Comparison of ENCODE assay signal across 24 cellular contexts in genomic region chr20:59936409-59936808, GRCh38. TPM values are rescaled to one million over a fixed set of nuclear protein-coding genes. Genes with fewer than 3 reads are reported as not detected.
DNase-seq lines count a peak whose midpoint lies in the region; ATAC-seq and TF ChIP-seq lines count a peak whose summit lies in the region.
"Had no signal": no experiment of that assay in that cellular context is flagged by ENCODE, and none has a peak within 500 bp of the region (broad histone marks: within the 10 kb centered on the region; RNA-seq: fewer than 3 reads in every experiment).

No MANE protein-coding gene starts in this region.

- no peak for TF ChIP-seq CTCF in CD4-positive, alpha-beta T cell (IDR thresholded peaks at IDR 0.05)
- TF ChIP-seq CTCF in VCaP (conservative IDR thresholded peaks at IDR 0.05) = no peak
- no peak for TF ChIP-seq CTCF in neutrophil (IDR thresholded peaks at IDR 0.05)
- TF ChIP-seq CTCF in tibial artery (IDR thresholded peaks at IDR 0.05) = no peak
- no peak for TF ChIP-seq CTCF in gastroesophageal sphincter (IDR thresholded peaks at IDR 0.05)

- peak overlapping the region; percentile 1 for H3K4me3 Mint-ChIP-seq in CD4-positive, alpha-beta T cell
- H3K4me3 Mint-ChIP-seq in activated T-helper 17 cell treated with anti-CD3 and anti-CD28 coated beads, Interleukin-2, amount 50 U/mL, for 72 hours = no peak overlapping the region
- H3K4me3 Mint-ChIP-seq: H9 had no signal

- H3K27me3 Mint-ChIP-seq in CD4-positive, alpha-beta T cell = no peaks in the 10 kb centered on the region
- H3K27me3 Mint-ChIP-seq in activated T-helper 17 cell treated with anti-CD3 and anti-CD28 coated beads, Interleukin-2, amount 50 U/mL, for 72 hours = no peaks in the 10 kb centered on the region
- H3K27me3 Mint-ChIP-seq: CD4-positive, alpha-beta memory T cell had no signal

- no peak overlapping the region for H3K27ac ChIP-seq in CD4-positive, alpha-beta T cell (ENCODE audit: low read depth, low read length)
- no peak overlapping the region for H3K27ac ChIP-seq in GM23248
- H3K27ac ChIP-seq in VCaP = peak overlapping the region; percentile 98; the same call in 1 of the 2 replicates
- H3K27ac ChIP-seq in neutrophil = peak overlapping the region; percentile 98
- H3K27ac ChIP-seq in tibial artery = no peak overlapping the region
- H3K27ac ChIP-seq in gastroesophageal sphincter = no peak overlapping the region
- H3K27ac ChIP-seq: BLaER1, HL-60, RWPE1 had no signal

- no peaks in the 10 kb centered on the region for H3K27me3 ChIP-seq in CD4-positive, alpha-beta T cell (ENCODE audit: control insufficient read depth, insufficient read depth, low read length)
- H3K27me3 ChIP-seq in GM23248 (replicated peaks; ENCODE audit: insufficient read depth) (no peaks in the 10 kb centered on the region), neutrophil (no peaks in the 10 kb centered on the region), tibial artery (no peaks in the 10 kb centered on the region), gastroesophageal sphincter (no peaks in the 10 kb centered on the region)

- no peak overlapping the region for H3K9ac ChIP-seq in GM23248
- H3K9ac ChIP-seq: BLaER1 had no signal

- no peaks in the 10 kb centered on the region for H3K9me2 ChIP-seq in GM23248 (ENCODE audit: insufficient read depth)

- no peak for DNase-seq in CD4-positive, alpha-beta T cell
- DNase-seq in GM23248 (no peak), tibial artery (no peak), NCI-H2227 (lab: John Stamatoyannopoulos, UW; ENCODE audit: unreplicated experiment) (no peak)
- DNase-seq: ACHN; CD4-positive, alpha-beta memory T cell; DND-41; H9; KG1; NCI-H1092 treated with DMSO at 0.1 percent for 48 hours; NCI-H1436 treated with DMSO at 0.1 percent for 48 hours; NCI-H1930; NCI-H226; NCI-H510A treated with DMSO at 0.1 percent for 48 hours; NCI-H748 treated with DMSO at 0.1 percent for 48 hours; NK-92 treated with Interleukin-12 subunit alpha and Interleukin-12 subunit beta, amount 100 ng/mL, for 24 hours had no signal

- peaks cover 23% of the 10 kb centered on the region for H3K79me2 ChIP-seq in GM23248 (ENCODE audit: insufficient read depth)

- peaks cover 56% of the 10 kb centered on the region for H3K4me1 Mint-ChIP-seq in CD4-positive, alpha-beta T cell (ENCODE audit: low read depth)
- H3K4me1 Mint-ChIP-seq in activated T-helper 17 cell treated with anti-CD3 and anti-CD28 coated beads, Interleukin-2, amount 50 U/mL, for 72 hours = peaks cover 16% of the 10 kb centered on the region

- H3K4me2 ChIP-seq in GM23248 (ENCODE audit: unreplicated experiment) = peak overlapping the region; percentile 82

- CTCF ChIA-PET in CD4-positive, alpha-beta T cell (lab: Charles Lee) = interaction anchor here (1.6 kb wide), 1 partner anchor 10 kb away, joined by 4 read pairs; no protein-coding TSS in a partner anchor

- no peaks in the 10 kb centered on the region for H3K9me3 Mint-ChIP-seq in CD4-positive, alpha-beta T cell
- no peaks in the 10 kb centered on the region for H3K9me3 Mint-ChIP-seq in activated T-helper 17 cell treated with anti-CD3 and anti-CD28 coated beads, Interleukin-2, amount 50 U/mL, for 72 hours
- H3K9me3 Mint-ChIP-seq: CD4-positive, alpha-beta memory T cell had no signal

- TF ChIP-seq POLR2A in gastroesophageal sphincter (IDR thresholded peaks at IDR 0.05) = no peak

- H3K4me3 ChIP-seq in GM23248 (no peak overlapping the region), neutrophil (ENCODE audit: low read depth in 1 of 2, low read length in 1 of 2) (peak overlapping the region in 1 of 2 experiments; percentile 93), tibial artery (no peak overlapping the region), gastroesophageal sphincter (no peak overlapping the region)
- H3K4me3 ChIP-seq: BLaER1, GM12878 had no signal

- H3K36me3 Mint-ChIP-seq in CD4-positive, alpha-beta T cell (ENCODE audit: low read depth) = peaks cover 17% of the 10 kb centered on the region
- peaks cover 5% of the 10 kb centered on the region for H3K36me3 Mint-ChIP-seq in activated T-helper 17 cell treated with anti-CD3 and anti-CD28 coated beads, Interleukin-2, amount 50 U/mL, for 72 hours (ENCODE audit: low read depth)

- no peaks in the 10 kb centered on the region for H3K36me3 ChIP-seq in GM23248 (ENCODE audit: low read depth)
- peaks cover 3% of the 10 kb centered on the region for H3K36me3 ChIP-seq in neutrophil
- H3K36me3 ChIP-seq in tibial artery = no peaks in the 10 kb centered on the region
- no peaks in the 10 kb centered on the region for H3K36me3 ChIP-seq in gastroesophageal sphincter

- in situ Hi-C loops in GM23248 (cut with MboI) = no loop called here

- no peak overlapping the region for H3K27ac Mint-ChIP-seq in CD4-positive, alpha-beta T cell
- H3K27ac Mint-ChIP-seq in activated T-helper 17 cell treated with anti-CD3 and anti-CD28 coated beads, Interleukin-2, amount 50 U/mL, for 72 hours = no peak overlapping the region
- H3K27ac Mint-ChIP-seq: H9 had no signal

- peaks cover 30% of the 10 kb centered on the region for H3K4me1 ChIP-seq in GM23248 (ENCODE audit: insufficient read depth)
- H3K4me1 ChIP-seq in neutrophil (ENCODE audit: control insufficient read depth in 1 of 2, insufficient read depth in 1 of 2, low read depth in 1 of 2, low read length in 1 of 2) = peaks cover 59 to 78% of the 10 kb centered on the region in 2 experiments
- peaks cover 3 to 42% (median 38%) of the 10 kb centered on the region in 4 donors for H3K4me1 ChIP-seq in tibial artery
- H3K4me1 ChIP-seq in gastroesophageal sphincter = peaks cover 0 to 61% (median 29%) of the 10 kb centered on the region in 3 donors

- intact Hi-C loops in CD4-positive, alpha-beta T cell (cut with DNase I, micrococcal nuclease) = no loop called here
- intact Hi-C loops in tibial artery (cut with DNase I; ENCODE audit: low total_unique reads) = no loop called here

- peaks cover 18% of the 10 kb centered on the region for H3F3A ChIP-seq in GM23248 (ENCODE audit: insufficient read depth)

- no peak for ATAC-seq in CD4-positive, alpha-beta T cell (ENCODE audit: poor library complexity)
- ATAC-seq in activated T-helper 17 cell treated with anti-CD3 and anti-CD28 coated beads, Interleukin-2, amount 50 U/mL, for 72 hours (replicated peaks) = no peak
- ATAC-seq in gastroesophageal sphincter = no peak
- ATAC-seq: GM12878 had no signal

- H3K9me3 ChIP-seq in CD4-positive, alpha-beta T cell (ENCODE audit: control insufficient read depth, low read length) = no peaks in the 10 kb centered on the region
- H3K9me3 ChIP-seq in GM23248 (ENCODE audit: low read depth) = no peaks in the 10 kb centered on the region
- no peaks in the 10 kb centered on the region for H3K9me3 ChIP-seq in neutrophil
- H3K9me3 ChIP-seq in tibial artery = no peaks in the 10 kb centered on the region
- no peaks in the 10 kb centered on the region for H3K9me3 ChIP-seq in gastroesophageal sphincter

- TF ChIP-seq EP300 in gastroesophageal sphincter (IDR thresholded peaks at IDR 0.05) = no peak

- WGBS in GM23248 (ENCODE audit: low coverage in 1 of 2, low lambda C conversion rate in 2 of 2, missing lambda C conversion rate in 2 of 2), 2 experiments = 76 to 83% methylated on average over 4 of the region's 4 CpGs
- 68 to 70% methylated on average over 4 of the region's 4 CpGs for WGBS in gastroesophageal sphincter (ENCODE audit: low coverage in 1 of 2), 2 donors

- POLR2A ChIA-PET in CD4-positive, alpha-beta T cell (lab: Charles Lee) = no interaction called here

- H4K20me1 ChIP-seq in GM23248 (ENCODE audit: insufficient read depth) = no peaks in the 10 kb centered on the region; the same call in 1 of the 2 replicates

- no peak overlapping the region for H2AFZ ChIP-seq in GM23248

RNA-seq across cellular contexts. Expression of gene SYCP2, which starts 3.0 kb away (rescaled TPM):
- total RNA-seq in CD4-positive, alpha-beta T cell = 1 to 10 TPM; 4.4 to 4.6 TPM
- 0.22 and 0.38 TPM in 2 replicates for total RNA-seq in GM23248 (2014; rRNA removed; shearing (Covaris generic))
- 0.24 and 0.39 TPM in 2 replicates for polyA plus RNA-seq in GM23248 (2016; fragmentation: Nextera tagmentation; extraction: Ambion mirVana)
- total RNA-seq in activated T-helper 17 cell treated with anti-CD3 and anti-CD28 coated beads, Interleukin-2, amount 50 U/mL, for 72 hours = 1 to 10 TPM; 2.5 to 6.7 TPM
- 1 to 10 TPM in 3 of 4 donors, under 1 TPM in 1; 0.89 to 4.7 (median 2.0) TPM for total RNA-seq in gastroesophageal sphincter

RNA-seq across cellular contexts. Expression of gene PPP1R3D, which starts 3.7 kb away (rescaled TPM):
- total RNA-seq in CD4-positive, alpha-beta T cell = 1 to 10 TPM; 5.1 to 5.4 TPM
- total RNA-seq in GM23248 (2014; rRNA removed; shearing (Covaris generic)) = 6.7 and 8.2 TPM in 2 replicates
- 2.6 and 3.0 TPM in 2 replicates for polyA plus RNA-seq in GM23248 (2016; fragmentation: Nextera tagmentation; extraction: Ambion mirVana)
- total RNA-seq in activated T-helper 17 cell treated with anti-CD3 and anti-CD28 coated beads, Interleukin-2, amount 50 U/mL, for 72 hours = 1 to 10 TPM; 5.3 to 5.9 TPM
- total RNA-seq in gastroesophageal sphincter = 10 to 100 TPM in 2 of 4 donors, 1 to 10 TPM in 2; 6.8 to 18.9 (median 10.3) TPM

RNA-seq across cellular contexts. Expression of gene FAM217B, which starts 3.8 kb away (rescaled TPM):
- 10 to 100 TPM; 23.1 to 23.7 TPM for total RNA-seq in CD4-positive, alpha-beta T cell
- total RNA-seq in GM23248 (2014; rRNA removed; shearing (Covaris generic)) = 2.2 and 2.9 TPM in 2 replicates
- 8.6 and 9.5 TPM in 2 replicates for polyA plus RNA-seq in GM23248 (2016; fragmentation: Nextera tagmentation; extraction: Ambion mirVana)
- total RNA-seq in activated T-helper 17 cell treated with anti-CD3 and anti-CD28 coated beads, Interleukin-2, amount 50 U/mL, for 72 hours = 10 to 100 TPM; 16.6 to 20.9 TPM
- 10 to 100 TPM in 3 of 4 donors, 1 to 10 TPM in 1; 8.1 to 22.6 (median 13.4) TPM for total RNA-seq in gastroesophageal sphincter

RNA-seq across cellular contexts. Expression of gene CDH26, which starts 21.8 kb away (rescaled TPM):
- 1 to 10 TPM in 1 of 2 experiments, under 1 TPM in 1; 0.75 to 1.1 TPM for total RNA-seq in CD4-positive, alpha-beta T cell
- total RNA-seq in GM23248 (2014; rRNA removed; shearing (Covaris generic)) = not detected in 2 replicates
- not detected in 2 replicates for polyA plus RNA-seq in GM23248 (2016; fragmentation: Nextera tagmentation; extraction: Ambion mirVana)
- total RNA-seq in activated T-helper 17 cell treated with anti-CD3 and anti-CD28 coated beads, Interleukin-2, amount 50 U/mL, for 72 hours = 1 to 10 TPM in 1 of 2 donors, under 1 TPM in 1; 0.56 to 2.6 TPM
- 1 to 10 TPM in 1 of 4 donors, under 1 TPM in 3; 0.39 to 1.1 (median 0.78) TPM for total RNA-seq in gastroesophageal sphincter

Comparison
In these comparisons a context has a peak if more than half of its experiments do, and no peak if none do; other contexts are left out.
1. H3K27ac ChIP-seq: peak in VCaP (single experiment) and neutrophil (single experiment); none in CD4-positive, alpha-beta T cell (single experiment), GM23248 (single experiment), tibial artery (0 of 2) and gastroesophageal sphincter (0 of 4).